In the genomic region with DNA sequence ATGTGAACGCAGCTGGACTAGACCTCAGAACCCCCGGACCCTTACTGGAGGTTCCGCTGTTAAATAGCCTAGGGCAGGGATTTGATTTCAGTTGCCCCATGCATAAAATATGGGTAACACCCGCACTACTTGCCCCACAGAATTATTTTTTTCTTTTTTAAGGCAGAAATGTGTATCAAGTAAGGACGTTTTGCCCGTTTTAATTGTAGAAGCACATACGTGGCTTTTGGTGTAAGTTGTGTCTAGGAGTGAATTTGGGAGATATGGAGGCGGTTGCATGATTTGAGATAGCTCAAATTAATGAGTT, we compare ENCODE assay signal across 8 cellular contexts. TPM values are rescaled to one million over a fixed set of nuclear protein-coding genes. Genes with fewer than 3 reads are reported as not detected.
DNase-seq lines count a peak whose midpoint lies in the region; ATAC-seq, FAIRE-seq and TF ChIP-seq lines count a peak whose summit lies in the region.

No MANE protein-coding gene starts in this region.

- peak; percentile 6 for ATAC-seq in left lobe of liver
- ATAC-seq in HG02885 (IDR thresholded peaks at IDR 0.05; ENCODE audit: poor library complexity, unreplicated experiment), result no peak
- ATAC-seq in activated CD4-positive, CD25-positive, alpha-beta regulatory T cell treated with anti-CD3 and anti-CD28 coated beads, Interleukin-2, amount 50 U/mL, for 24 hours, result no peak

- no peak overlapping the region for H4K91ac ChIP-seq in H9 (ENCODE audit: insufficient read length, low read depth, low read length)

- peaks cover 5% of the 10 kb centered on the region for H3K27me3 Mint-ChIP-seq in H9 (ENCODE audit: low read depth)
- no peaks in the 10 kb centered on the region for H3K27me3 Mint-ChIP-seq in astrocyte (ENCODE audit: low read depth, unreplicated experiment)

- H2BK15ac ChIP-seq in H9 (ENCODE audit: low read depth, low read length), result no peak overlapping the region

- H3K9me3 Mint-ChIP-seq in H9, result no peaks in the 10 kb centered on the region
- H3K9me3 Mint-ChIP-seq in astrocyte (ENCODE audit: unreplicated experiment), result no peaks in the 10 kb centered on the region

- H3K27ac ChIP-seq in H9 (ENCODE audit: insufficient read length, low read depth, low read length), result no peak overlapping the region
- H3K27ac ChIP-seq in astrocyte (ENCODE audit: low read depth, low read length), result peak overlapping the region; percentile 88
- H3K27ac ChIP-seq in temporal lobe (ENCODE audit: low read depth, low read length), result peak overlapping the region; percentile 85

- no peak overlapping the region for H3K4ac ChIP-seq in H9 (ENCODE audit: low read depth, low read length)

- H3K36me3 Mint-ChIP-seq in H9 (ENCODE audit: insufficient read depth in 1 of 3, low read depth in 3 of 3) (peaks cover 0 to 6% (median 3%) of the 10 kb centered on the region in 3 experiments; a peak in 5 of 7 replicates), astrocyte (ENCODE audit: low read depth, unreplicated experiment) (no peaks in the 10 kb centered on the region)

- peaks cover 12% of the 10 kb centered on the region for H3K23me2 ChIP-seq in H9 (ENCODE audit: insufficient read length, low read depth, low read length, poor library complexity, severe bottlenecking)

- H4K20me1 ChIP-seq in H9 (ENCODE audit: control insufficient read depth, insufficient read depth, insufficient read length) (no peaks in the 10 kb centered on the region), astrocyte (ENCODE audit: insufficient read depth, low read length) (peaks cover 36% of the 10 kb centered on the region)

- peak overlapping the region; percentile 18; the same call in 1 of the 2 replicates for H3K14ac ChIP-seq in H9 (ENCODE audit: insufficient read depth, low read length)

- peak overlapping the region; percentile 67 for H2AFZ ChIP-seq in H9 (ENCODE audit: low read length)
- H2AFZ ChIP-seq in astrocyte (ENCODE audit: low read depth, low read length), result peak overlapping the region; percentile 89

- no peak overlapping the region for H2BK5ac ChIP-seq in H9 (ENCODE audit: insufficient read length, low read length)

- H4K8ac ChIP-seq in H9 (replicated peaks; ENCODE audit: insufficient read length, low read depth, low read length), result no peak overlapping the region

- H3K4me2 ChIP-seq in H9 (ENCODE audit: insufficient read depth, insufficient read length, low read length) (peak overlapping the region; percentile 97), astrocyte (ENCODE audit: low read length) (peak overlapping the region; percentile 91)

- no peak overlapping the region for H2BK12ac ChIP-seq in H9 (ENCODE audit: insufficient read length, low read depth, low read length)

- H3T11ph ChIP-seq in H9 (ENCODE audit: low read length), result no peak overlapping the region

- H3K79me2 ChIP-seq in H9 (ENCODE audit: insufficient read depth, low read length) (no peaks in the 10 kb centered on the region; the same call in 1 of the 2 replicates), astrocyte (ENCODE audit: insufficient read depth, low read length) (peaks cover 41% of the 10 kb centered on the region)

- H3K4me1 ChIP-seq in H9 (ENCODE audit: insufficient read depth, low read length), result peaks cover 4% of the 10 kb centered on the region; the same call in 1 of the 2 replicates
- peaks cover 7% of the 10 kb centered on the region for H3K4me1 ChIP-seq in astrocyte (ENCODE audit: insufficient read depth, low read length)

- H3K9ac ChIP-seq in H9 (ENCODE audit: extremely low read depth, insufficient read length, low read length) (peak overlapping the region; percentile 5), astrocyte (ENCODE audit: low read length) (peak overlapping the region; percentile 90)

- H3K18ac ChIP-seq in H9 (ENCODE audit: insufficient read length, low read depth, low read length), result no peak overlapping the region

- H2BK120ac ChIP-seq in H9 (ENCODE audit: low read depth, low read length, poor library complexity, severe bottlenecking), result no peak overlapping the region

- H3K23ac ChIP-seq in H9 (ENCODE audit: insufficient read length, low read depth, low read length), result no peak overlapping the region

- FAIRE-seq in astrocyte (lab: Jason Lieb, UNC), result no peak

- H3K56ac ChIP-seq in H9 (ENCODE audit: insufficient read length, low read depth, low read length), result no peak overlapping the region

- no peak overlapping the region for H4K5ac ChIP-seq in H9 (ENCODE audit: insufficient read length, low read depth, low read length)

- TF ChIP-seq CTCF in AG10803 (conservative IDR thresholded peaks at IDR 0.05; ENCODE audit: low read length) (no peak), H9 (conservative IDR thresholded peaks at IDR 0.05) (no peak), astrocyte (IDR thresholded peaks at IDR 0.05; ENCODE audit: insufficient read depth, low read depth, low read length) (no peak)

- no CpG with 5 or more reads among the region's 8 CpGs for WGBS in H9 (ENCODE audit: extremely low coverage, insufficient read length, low lambda C conversion rate)

- H3K4me1 Mint-ChIP-seq in H9, result peaks cover 17 to 18% of the 10 kb centered on the region in 2 experiments
- H3K4me1 Mint-ChIP-seq in astrocyte (ENCODE audit: low read depth, unreplicated experiment), result peaks cover 5% of the 10 kb centered on the region

- H3K27ac Mint-ChIP-seq in H9, result peak overlapping the region in 1 of 3 experiments; percentile 92; a peak in 3 of 7 replicates
- H3K27ac Mint-ChIP-seq in astrocyte (ENCODE audit: unreplicated experiment), result peak overlapping the region; percentile 88

- H3K9me3 ChIP-seq in H9 (ENCODE audit: control insufficient read depth, low read depth, low read length), result no peaks in the 10 kb centered on the region
- H3K9me3 ChIP-seq in astrocyte (ENCODE audit: insufficient read depth, low read depth, low read length), result no peaks in the 10 kb centered on the region

- no peaks in the 10 kb centered on the region for H3K36me3 ChIP-seq in astrocyte (ENCODE audit: insufficient read depth, low read length)

- no peak overlapping the region for H2BK20ac ChIP-seq in H9 (ENCODE audit: low read depth, low read length, poor library complexity, severe bottlenecking)

- H3K4me3 Mint-ChIP-seq in H9 (peak overlapping the region; percentile 82 to 91), astrocyte (ENCODE audit: unreplicated experiment) (peak overlapping the region; percentile 94)

- H3K4me3 ChIP-seq in AG10803 (ENCODE audit: low read length) (peak overlapping the region; percentile 84), astrocyte (ENCODE audit: insufficient read depth, low read depth, low read length) (peak overlapping the region; percentile 87)

- H3K27me3 ChIP-seq in H9 (ENCODE audit: insufficient read depth, low read length) (no peaks in the 10 kb centered on the region), astrocyte (ENCODE audit: insufficient read depth, low read length) (no peaks in the 10 kb centered on the region)

- DNase-seq in AG10803 (ENCODE audit: low read depth) (no peak), H9 (no peak), astrocyte (ENCODE audit: low read depth) (no peak), left lobe of liver (ENCODE audit: low spot score) (no peak), DMS 273 treated with DMSO at 0.1 percent for 48 hours (lab: John Stamatoyannopoulos, UW) (no peak)

- H2AK5ac ChIP-seq in H9 (ENCODE audit: insufficient read length, low read length), result no peak overlapping the region

- no peaks in the 10 kb centered on the region for H3K79me1 ChIP-seq in H9 (ENCODE audit: insufficient read depth, low read depth, low read length, poor library complexity, severe bottlenecking)

RNA-seq across cellular contexts. Expression of a gene that starts 0.6 kb away (rescaled TPM):
- 18.2 and 18.5 TPM in 2 replicates for total RNA-seq in H9 (2021)
- 12.7 and 14.3 TPM in 2 replicates for total RNA-seq in astrocyte
- 9.2 TPM for total RNA-seq in left lobe of liver
- total RNA-seq in temporal lobe, result 25.1 TPM
